ENCODE assay signal across 25 cellular contexts in genomic region chr11:78200061-78200460, GRCh38. TPM values are rescaled to one million over a fixed set of nuclear protein-coding genes. Genes with fewer than 3 reads are reported as not detected.
A peak's percentile ranks its signal among the peaks of the same experiment; 100 is the strongest.
DNase-seq lines count a peak whose midpoint lies in the region; ATAC-seq and TF ChIP-seq lines count a peak whose summit lies in the region.
"Had no signal": no experiment of that assay in that cellular context is flagged by ENCODE, and none has a peak within 500 bp of the region (broad histone marks: within the 10 kb centered on the region; RNA-seq: fewer than 3 reads in every experiment).

No MANE protein-coding gene starts in this region.

- H3K9me3 ChIP-seq in T-helper 17 cell (ENCODE audit: control insufficient read depth, low read length, poor library complexity, severe bottlenecking), result no peaks in the 10 kb centered on the region
- H3K9me3 ChIP-seq in uterus, result no peaks in the 10 kb centered on the region
- H3K9me3 ChIP-seq: BE2C, Caco-2 had no signal

- POLR2A ChIA-PET in naive thymus-derived CD8-positive, alpha-beta T cell (lab: Charles Lee), result interaction anchor here (5.4 kb wide), 1 partner anchor 11 kb away, joined by 63 read pairs; the partner anchor contains the start of genes KCTD21 and USP35

- no peaks in the 10 kb centered on the region for H3K4me1 ChIP-seq in uterus
- H3K4me1 ChIP-seq: BE2C had no signal

- peak overlapping the region; percentile 100 for H3K27ac Mint-ChIP-seq in T-helper 17 cell
- peak overlapping the region in 7 of 10 donors; percentile 43 to 99 (median 62) for H3K27ac Mint-ChIP-seq in naive thymus-derived CD8-positive, alpha-beta T cell

- H3K27ac ChIP-seq in uterus, result no peak overlapping the region
- H3K27ac ChIP-seq: GM23248, RWPE1, SK-N-MC had no signal

- no peak overlapping the region for H3K4me3 Mint-ChIP-seq in T-helper 17 cell
- no peak overlapping the region for H3K4me3 Mint-ChIP-seq in naive thymus-derived CD8-positive, alpha-beta T cell
- H3K4me3 Mint-ChIP-seq: CD14-positive monocyte had no signal

- ATAC-seq in Right ventricle myocardium inferior, result no peak
- no peak for ATAC-seq in left ventricle myocardium superior
- no peak for ATAC-seq in T-helper 17 cell
- no peak for ATAC-seq in naive thymus-derived CD8-positive, alpha-beta T cell
- ATAC-seq: Panc1 had no signal

- no peaks in the 10 kb centered on the region for H3K27me3 Mint-ChIP-seq in T-helper 17 cell
- H3K27me3 Mint-ChIP-seq in naive thymus-derived CD8-positive, alpha-beta T cell, result no peaks in the 10 kb centered on the region

- no peak for TF ChIP-seq CTCF in uterus (IDR thresholded peaks at IDR 0.05)

- H3K4me3 ChIP-seq in uterus, result no peak overlapping the region
- H3K4me3 ChIP-seq: GM23248, SK-N-MC had no signal

- DNase-seq in Right ventricle myocardium inferior (ENCODE audit: missing footprints) (peak; percentile 40), left ventricle myocardium superior (no peak), T-helper 17 cell (no peak), NCI-H1930 (lab: John Stamatoyannopoulos, UW) (no peak), SIG-M5 treated with dmso at 0.1 percent for 504 hours (lab: John Stamatoyannopoulos, UW; ENCODE audit: unreplicated experiment) (no peak), uterus (no peak)
- no peak for DNase-seq in naive thymus-derived CD8-positive, alpha-beta T cell
- DNase-seq: 8988T, ACHN, BE2C, GM23248, Kasumi-1, MV-4-11, NCI-H1105, NCI-H1436 treated with DMSO at 0.1 percent for 48 hours, NCI-H2029, NCI-H446 treated with DMSO at 0.1 percent for 48 hours, NCI-H526, NCI-H82, SHP77 treated with DMSO at 0.1 percent for 48 hours had no signal

- H3K36me3 Mint-ChIP-seq in T-helper 17 cell (ENCODE audit: low read depth), result no peaks in the 10 kb centered on the region
- peaks cover 0 to 6% (median 5%) of the 10 kb centered on the region in 3 donors for H3K36me3 Mint-ChIP-seq in naive thymus-derived CD8-positive, alpha-beta T cell

- H3K9me3 Mint-ChIP-seq in naive thymus-derived CD8-positive, alpha-beta T cell, result no peaks in the 10 kb centered on the region

- peaks cover 29% of the 10 kb centered on the region for H3K4me1 Mint-ChIP-seq in T-helper 17 cell
- H3K4me1 Mint-ChIP-seq in naive thymus-derived CD8-positive, alpha-beta T cell, result peaks cover 27 to 57% (median 46%) of the 10 kb centered on the region in 4 donors

- no peak for TF ChIP-seq POLR2A in uterus (IDR thresholded peaks at IDR 0.05)

- H3K36me3 ChIP-seq in uterus, result no peaks in the 10 kb centered on the region

- H3K27me3 ChIP-seq in uterus, result no peaks in the 10 kb centered on the region
- H3K27me3 ChIP-seq: BE2C had no signal

- intact Hi-C loops in Right ventricle myocardium inferior (cut with DNase I) (no loop called here), left ventricle myocardium superior (cut with micrococcal nuclease) (no loop called here), uterus (cut with DNase I; ENCODE audit: low total_unique reads) (no loop called here)

RNA-seq across cellular contexts. Expression of gene USP35, which starts 11.3 kb away (rescaled TPM):
- total RNA-seq in Right ventricle myocardium inferior (6.2 TPM), left ventricle myocardium superior (4.7 TPM), T-helper 17 cell (10 to 100 TPM; 10.5 to 13.4 TPM), uterus (10 to 100 TPM in 2 of 4 donors, 1 to 10 TPM in 2; 5.4 to 25.3 (median 10.3) TPM)
- 10 to 100 TPM; 11.4 to 12.4 TPM for total RNA-seq in naive thymus-derived CD8-positive, alpha-beta T cell
- polyA plus RNA-seq in naive thymus-derived CD8-positive, alpha-beta T cell, result 1 to 10 TPM in 2 of 3 donors, under 1 TPM in 1; 0.76 to 1.5 (median 1.5) TPM

RNA-seq across cellular contexts. Expression of gene KCTD21, which starts 11.6 kb away (rescaled TPM):
- 10.6 TPM for total RNA-seq in Right ventricle myocardium inferior
- total RNA-seq in left ventricle myocardium superior, result 8.5 TPM
- total RNA-seq in T-helper 17 cell, result 1 to 10 TPM; 2.4 to 4.0 TPM
- 1 to 10 TPM; 5.1 to 6.1 TPM for total RNA-seq in naive thymus-derived CD8-positive, alpha-beta T cell
- 1 to 10 TPM in 1 of 3 donors, under 1 TPM in 2; 0.08 to 2.5 (median 0.94) TPM for polyA plus RNA-seq in naive thymus-derived CD8-positive, alpha-beta T cell
- total RNA-seq in uterus, result 10 to 100 TPM in 2 of 4 donors, 1 to 10 TPM in 2; 6.2 to 12.4 (median 10.6) TPM
